ENCODE assay signal across 10 cellular contexts in the genomic region with DNA sequence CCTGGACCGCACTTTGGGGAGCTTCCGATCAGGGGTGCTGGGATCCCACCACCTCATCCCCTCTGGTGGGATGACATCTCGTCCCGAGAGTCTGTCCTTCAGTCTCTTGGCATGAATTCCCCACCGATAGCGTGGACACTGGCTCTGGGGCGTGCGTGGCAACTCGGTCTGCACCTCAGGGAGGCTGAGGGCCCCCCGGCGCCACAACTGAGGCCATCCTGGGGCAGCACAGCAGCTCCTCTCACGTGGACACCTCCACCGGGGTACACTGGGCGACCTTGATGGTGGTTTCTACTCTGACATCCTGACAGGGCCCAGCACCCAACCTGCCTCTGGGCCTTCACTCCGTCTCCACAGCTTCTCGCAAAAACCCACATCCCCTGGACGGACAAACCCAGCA. TPM values are rescaled to one million over a fixed set of nuclear protein-coding genes. Genes with fewer than 3 reads are reported as not detected.
"Had no signal": no experiment of that assay in that cellular context is flagged by ENCODE, and none has a peak within 500 bp of the region (broad histone marks: within the 10 kb centered on the region; RNA-seq: fewer than 3 reads in every experiment).

No MANE protein-coding gene starts in this region.

- H3K4me1 Mint-ChIP-seq: GM23338 had no signal

- FAIRE-seq: K562 had no signal

- H3K4me2 ChIP-seq: GM23338 had no signal

- H3K4me3 Mint-ChIP-seq: GM23338, HFFc6 had no signal

- H3K4me3 ChIP-seq: GM23338, HAP-1, K562 had no signal

- H3K27ac ChIP-seq: HL-60 had no signal

- H2AFZ ChIP-seq: GM23338 had no signal

- H3K9me3 ChIP-seq: HAP-1 had no signal

- H3K4me1 ChIP-seq: HAP-1 had no signal

- H3K9me3 Mint-ChIP-seq: GM23338, HFFc6 had no signal

- H3K27ac Mint-ChIP-seq: GM23338, HFFc6 had no signal

- DNase-seq: H7, HFFc6, IMR-90, KG1 had no signal

RNA-seq across cellular contexts. Expression of a gene that starts 8.6 kb away (rescaled TPM):
- total RNA-seq: H4, HFFc6, IMR-90 had no signal

RNA-seq across cellular contexts. Expression of a gene that starts 11.1 kb away (rescaled TPM):
- total RNA-seq: H4, HFFc6, HT1080 had no signal

RNA-seq across cellular contexts. Expression of a gene that starts 15.8 kb away (rescaled TPM):
- total RNA-seq: H4, HT1080, K562 had no signal
- polyA plus RNA-seq: K562 had no signal
